ENCODE assay signal across 2 cellular contexts in the genomic region with DNA sequence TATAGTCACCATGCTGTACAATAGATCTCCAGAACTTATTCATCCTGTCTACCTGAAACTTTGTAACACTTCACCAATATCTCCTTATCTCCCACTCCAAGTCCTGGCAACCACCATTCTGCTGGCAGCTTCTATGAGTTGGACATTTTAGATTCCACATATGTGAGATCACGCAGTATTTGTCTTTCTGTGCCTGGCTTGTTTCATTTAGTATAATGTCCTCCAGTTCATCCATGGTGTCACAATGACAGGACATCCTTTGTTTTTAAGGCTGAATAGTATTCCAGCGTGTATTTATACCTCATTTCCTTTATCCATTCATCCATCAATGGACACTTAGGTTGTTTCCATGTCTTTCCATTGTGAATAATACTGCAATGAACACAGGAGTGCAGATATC.
TF ChIP-seq lines count a peak whose summit lies in the region.

No MANE protein-coding gene starts in this region.

TF ChIP-seq in IMR-90, 13 proteins besides CTCF, POLR2A, EP300 and RAD21 (continued from another document):
- TF ChIP-seq, protein P1, sequence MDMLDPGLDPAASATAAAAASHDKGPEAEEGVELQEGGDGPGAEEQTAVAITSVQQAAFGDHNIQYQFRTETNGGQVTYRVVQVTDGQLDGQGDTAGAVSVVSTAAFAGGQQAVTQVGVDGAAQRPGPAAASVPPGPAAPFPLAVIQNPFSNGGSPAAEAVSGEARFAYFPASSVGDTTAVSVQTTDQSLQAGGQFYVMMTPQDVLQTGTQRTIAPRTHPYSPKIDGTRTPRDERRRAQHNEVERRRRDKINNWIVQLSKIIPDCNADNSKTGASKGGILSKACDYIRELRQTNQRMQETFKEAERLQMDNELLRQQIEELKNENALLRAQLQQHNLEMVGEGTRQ (IDR thresholded peaks at IDR 0.05; ENCODE audit: low read depth, low read length), result no peak
- TF ChIP-seq SMC3 (IDR thresholded peaks at IDR 0.05; ENCODE audit: low read depth, low read length) (no peak), MXI1 (IDR thresholded peaks at IDR 0.05; ENCODE audit: borderline replicate concordance, low read depth, low read length) (no peak), MAZ (IDR thresholded peaks at IDR 0.05; ENCODE audit: borderline replicate concordance, low read depth, low read length) (no peak), BHLHE40 (IDR thresholded peaks at IDR 0.05; ENCODE audit: low read depth, low read length) (no peak), NFE2L2 (IDR thresholded peaks at IDR 0.05; ENCODE audit: low read depth, low read length) (no peak), CEBPB (IDR thresholded peaks at IDR 0.05; ENCODE audit: low read depth, low read length) (no peak)
- TF ChIP-seq, protein P2, sequence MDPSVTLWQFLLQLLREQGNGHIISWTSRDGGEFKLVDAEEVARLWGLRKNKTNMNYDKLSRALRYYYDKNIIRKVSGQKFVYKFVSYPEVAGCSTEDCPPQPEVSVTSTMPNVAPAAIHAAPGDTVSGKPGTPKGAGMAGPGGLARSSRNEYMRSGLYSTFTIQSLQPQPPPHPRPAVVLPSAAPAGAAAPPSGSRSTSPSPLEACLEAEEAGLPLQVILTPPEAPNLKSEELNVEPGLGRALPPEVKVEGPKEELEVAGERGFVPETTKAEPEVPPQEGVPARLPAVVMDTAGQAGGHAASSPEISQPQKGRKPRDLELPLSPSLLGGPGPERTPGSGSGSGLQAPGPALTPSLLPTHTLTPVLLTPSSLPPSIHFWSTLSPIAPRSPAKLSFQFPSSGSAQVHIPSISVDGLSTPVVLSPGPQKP (IDR thresholded peaks at IDR 0.05; ENCODE audit: borderline replicate concordance, low read depth, low read length), result no peak

TF ChIP-seq in endothelial cell of umbilical vein, 7 proteins besides CTCF, POLR2A, EP300 and RAD21 (continued from another document):
- TF ChIP-seq GATA2 (IDR thresholded peaks at IDR 0.05; ENCODE audit: insufficient read depth, insufficient read length, low read depth, low read length), result no peak
- TF ChIP-seq FOS (IDR thresholded peaks at IDR 0.05; ENCODE audit: borderline replicate concordance, insufficient read depth, low read length), result no peak
- TF ChIP-seq POLR2AphosphoS5 (IDR thresholded peaks at IDR 0.05; ENCODE audit: insufficient read depth, low read depth, low read length), result no peak
- TF ChIP-seq EZH2 (IDR thresholded peaks at IDR 0.05; ENCODE audit: borderline replicate concordance, low read depth, low read length, severe bottlenecking), result no peak
TF ChIP-seq in endothelial cell of umbilical vein: peak in this region for 0.
